In the genomic region with DNA sequence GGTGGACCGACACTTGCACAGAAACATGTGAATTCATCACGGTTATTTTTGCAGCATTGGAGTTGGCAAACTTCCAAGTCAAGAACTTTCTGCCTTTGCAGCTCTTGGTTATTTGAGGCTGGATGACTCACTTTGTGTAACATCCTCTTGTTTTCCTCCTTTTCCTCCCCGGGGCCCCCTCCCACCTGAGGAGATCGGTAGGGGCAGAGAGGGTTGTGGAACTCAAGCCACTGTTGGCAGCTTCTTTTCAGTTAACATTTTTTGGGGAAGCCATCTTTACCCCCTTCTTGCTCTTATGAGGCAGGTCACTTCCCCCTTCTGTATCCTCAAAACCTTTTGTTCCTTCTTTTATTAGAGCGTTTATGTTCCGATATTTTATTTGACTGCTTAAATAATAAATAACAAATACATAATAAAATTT, we compare ENCODE assay signal across 12 cellular contexts. TPM values are rescaled to one million over a fixed set of nuclear protein-coding genes. Genes with fewer than 3 reads are reported as not detected.
DNase-seq lines count a peak whose midpoint lies in the region; TF ChIP-seq lines count a peak whose summit lies in the region.
"Had no signal": no experiment of that assay in that cellular context is flagged by ENCODE, and none has a peak within 500 bp of the region (broad histone marks: within the 10 kb centered on the region; RNA-seq: fewer than 3 reads in every experiment).

No MANE protein-coding gene starts in this region.

- no peak overlapping the region for H3K27ac Mint-ChIP-seq in H9
- H3K27ac Mint-ChIP-seq: activated CD8-positive, alpha-beta T cell treated with anti-CD3 and anti-CD28 coated beads, Interleukin-2, amount 10 ng/mL, durations not matched to agents 7 days and 5 days had no signal

- no peak overlapping the region for H3K4me2 ChIP-seq in H9 (ENCODE audit: insufficient read depth, insufficient read length, low read length)

- no peaks in the 10 kb centered on the region for H3K79me1 ChIP-seq in H9 (ENCODE audit: insufficient read depth, low read depth, low read length, poor library complexity, severe bottlenecking)

- no peaks in the 10 kb centered on the region for H3K79me2 ChIP-seq in H9 (ENCODE audit: insufficient read depth, low read length)

- H4K5ac ChIP-seq in H9 (ENCODE audit: insufficient read length, low read depth, low read length), result no peak overlapping the region

- H3K36me3 Mint-ChIP-seq in H9 (ENCODE audit: insufficient read depth in 1 of 3, low read depth in 3 of 3), result peaks cover 8 to 31% (median 12%) of the 10 kb centered on the region in 3 experiments; a peak in 6 of 7 replicates

- CTCF ChIA-PET in AG04450 (lab: Charles Lee), result interaction anchor here (1.1 to 8.1 kb wide), 2 partner anchors 968 to 1117 kb away, joined by 4 to 75 read pairs; no protein-coding TSS in a partner anchor

- H3K4me3 ChIP-seq in AG04450 (ENCODE audit: low read depth, low read length) (no peak overlapping the region), adrenal gland (no peak overlapping the region)
- H3K4me3 ChIP-seq: cardiac muscle cell, MG63 had no signal

- H2BK12ac ChIP-seq in H9 (ENCODE audit: insufficient read length, low read depth, low read length), result no peak overlapping the region

- TF ChIP-seq CTCF in AG04450 (IDR thresholded peaks at IDR 0.05; ENCODE audit: low read depth, low read length), result no peak
- no peak for TF ChIP-seq CTCF in adrenal gland (IDR thresholded peaks at IDR 0.05)
- TF ChIP-seq CTCF in H9 (conservative IDR thresholded peaks at IDR 0.05), result no peak

- TF ChIP-seq POLR2A in adrenal gland (IDR thresholded peaks at IDR 0.05), result no peak

- no peak overlapping the region for H3K14ac ChIP-seq in H9 (ENCODE audit: insufficient read depth, low read length)

- no peak overlapping the region for H3T11ph ChIP-seq in H9 (ENCODE audit: low read length)

- H3K4me1 Mint-ChIP-seq in H9, result peaks cover 4 to 6% of the 10 kb centered on the region in 2 experiments

- no peak overlapping the region for H4K8ac ChIP-seq in H9 (replicated peaks; ENCODE audit: insufficient read length, low read depth, low read length)

- peaks cover 3% of the 10 kb centered on the region; the same call in 1 of the 2 replicates for H3K9me3 ChIP-seq in AG04450 (ENCODE audit: control insufficient read depth, insufficient read depth, low read length)
- no peaks in the 10 kb centered on the region for H3K9me3 ChIP-seq in adrenal gland (replicated peaks in 1 of 3)
- no peaks in the 10 kb centered on the region for H3K9me3 ChIP-seq in H9 (ENCODE audit: control insufficient read depth, low read depth, low read length)
- H3K9me3 ChIP-seq: MG63 had no signal

- H3K9me3 Mint-ChIP-seq in H9, result peaks cover 0 to 5% of the 10 kb centered on the region in 2 experiments; a peak in 3 of 5 replicates

- no peak overlapping the region for H3K23ac ChIP-seq in H9 (ENCODE audit: insufficient read length, low read depth, low read length)

- H3K23me2 ChIP-seq in H9 (ENCODE audit: insufficient read length, low read depth, low read length, poor library complexity, severe bottlenecking), result no peaks in the 10 kb centered on the region

- H2BK15ac ChIP-seq in H9 (ENCODE audit: low read depth, low read length), result no peak overlapping the region

- no peak overlapping the region for H2AK5ac ChIP-seq in H9 (ENCODE audit: insufficient read length, low read length)

- no peak overlapping the region for H3K9ac ChIP-seq in H9 (ENCODE audit: extremely low read depth, insufficient read length, low read length)

- no peak overlapping the region for H3K18ac ChIP-seq in H9 (ENCODE audit: insufficient read length, low read depth, low read length)

- H3K27me3 ChIP-seq in AG04450 (ENCODE audit: control insufficient read depth, insufficient read depth, low read length) (no peaks in the 10 kb centered on the region), adrenal gland (no peaks in the 10 kb centered on the region), H9 (ENCODE audit: insufficient read depth, low read length) (no peaks in the 10 kb centered on the region)
- H3K27me3 ChIP-seq: cardiac muscle cell, MG63 had no signal

- POLR2A ChIA-PET in AG04450 (lab: Yijun Ruan, JAX), result no interaction called here

- H3K4me1 ChIP-seq in adrenal gland (replicated peaks in 1 of 2) (peaks cover 0 to 10% of the 10 kb centered on the region in 2 donors), H9 (ENCODE audit: insufficient read depth, low read length) (no peaks in the 10 kb centered on the region)

- no peak overlapping the region for H2BK5ac ChIP-seq in H9 (ENCODE audit: insufficient read length, low read length)

- no peak overlapping the region for H3K4me3 Mint-ChIP-seq in H9
- H3K4me3 Mint-ChIP-seq: activated CD8-positive, alpha-beta T cell treated with anti-CD3 and anti-CD28 coated beads, Interleukin-2, amount 10 ng/mL, durations not matched to agents 7 days and 5 days had no signal

- no peaks in the 10 kb centered on the region for H3K36me3 ChIP-seq in adrenal gland (replicated peaks in 1 of 2)
- H3K36me3 ChIP-seq: cardiac muscle cell had no signal

- no peak overlapping the region for H4K91ac ChIP-seq in H9 (ENCODE audit: insufficient read length, low read depth, low read length)

- H2BK20ac ChIP-seq in H9 (ENCODE audit: low read depth, low read length, poor library complexity, severe bottlenecking), result no peak overlapping the region

- DNase-seq in AG04450 (ENCODE audit: low read depth, low spot score), result peak; percentile 39
- peak; percentile 27 for DNase-seq in HK-2 (ENCODE audit: unreplicated experiment)
- peak in 4 of 7 donors; percentile 27 to 65 (median 38) for DNase-seq in adrenal gland
- peak; percentile 45 for DNase-seq in inferior parietal cortex (ENCODE audit: extremely low spot score)
- DNase-seq in NCI-H1930 (lab: John Stamatoyannopoulos, UW), result no peak
- no peak for DNase-seq in H9
- DNase-seq in germinal center (ENCODE audit: low spot score), result no peak
- no peak for DNase-seq in DMS79 (lab: John Stamatoyannopoulos, UW)
- DNase-seq: activated CD8-positive, alpha-beta T cell treated with anti-CD3 and anti-CD28 coated beads, Interleukin-2, amount 10 ng/mL, durations not matched to agents 7 days and 5 days; DND-41; MG63 had no signal

- 32 to 40% (median 35%) methylated on average over 6 of the region's 6 CpGs for WGBS in adrenal gland, 4 donors
- WGBS in H9 (ENCODE audit: extremely low coverage, insufficient read length, low lambda C conversion rate), result no CpG with 5 or more reads among the region's 6 CpGs

- peaks cover 1% of the 10 kb centered on the region; the same call in 1 of the 2 replicates for H3K27me3 Mint-ChIP-seq in H9 (ENCODE audit: low read depth)

- intact Hi-C loops in adrenal gland (cut with DNase I), result loop anchor here (10.0 kb wide), 2 partner anchors 104 to 864 kb away; no protein-coding TSS in a partner anchor

- no peaks in the 10 kb centered on the region for H4K20me1 ChIP-seq in H9 (ENCODE audit: control insufficient read depth, insufficient read depth, insufficient read length)

- H3K27ac ChIP-seq in AG04450 (ENCODE audit: low read depth, low read length) (no peak overlapping the region), adrenal gland (no peak overlapping the region), H9 (ENCODE audit: insufficient read length, low read depth, low read length) (no peak overlapping the region)
- H3K27ac ChIP-seq: cardiac muscle cell had no signal

- no peak overlapping the region for H2AFZ ChIP-seq in H9 (ENCODE audit: low read length)

- H3K4ac ChIP-seq in H9 (ENCODE audit: low read depth, low read length), result no peak overlapping the region

- H3K56ac ChIP-seq in H9 (ENCODE audit: insufficient read length, low read depth, low read length), result no peak overlapping the region

- H2BK120ac ChIP-seq in H9 (ENCODE audit: low read depth, low read length, poor library complexity, severe bottlenecking), result no peak overlapping the region

RNA-seq across cellular contexts. Expression of a gene that starts 48.6 kb away (rescaled TPM):
- 121 and 171 TPM in 2 replicates for polyA plus RNA-seq in AG04450 (2011; rRNA removed)
- polyA minus RNA-seq in AG04450 (2011; rRNA and poly(A)+ RNA removed), result 42.3 and 72.3 TPM in 2 replicates
- 10 to 100 TPM; 39.4 to 91.2 (median 77.2) TPM for total RNA-seq in adrenal gland
- polyA plus RNA-seq in adrenal gland, result 100 to 1,000 TPM in 1 of 3 donors, 10 to 100 TPM in 2; 52.4 to 122 (median 64.3) TPM
- total RNA-seq in H9 (2021), result 118 and 120 TPM in 2 replicates

Comparison
In these comparisons a context has a peak if more than half of its experiments do, and no peak if none do; other contexts are left out.
1. DNase-seq: peak in AG04450 (single experiment), HK-2 (single experiment), adrenal gland (4 of 7) and inferior parietal cortex (single experiment); none in NCI-H1930 (0 of 2), H9 (single experiment), germinal center (single experiment) and DMS79 (single experiment).